In the genomic region with DNA sequence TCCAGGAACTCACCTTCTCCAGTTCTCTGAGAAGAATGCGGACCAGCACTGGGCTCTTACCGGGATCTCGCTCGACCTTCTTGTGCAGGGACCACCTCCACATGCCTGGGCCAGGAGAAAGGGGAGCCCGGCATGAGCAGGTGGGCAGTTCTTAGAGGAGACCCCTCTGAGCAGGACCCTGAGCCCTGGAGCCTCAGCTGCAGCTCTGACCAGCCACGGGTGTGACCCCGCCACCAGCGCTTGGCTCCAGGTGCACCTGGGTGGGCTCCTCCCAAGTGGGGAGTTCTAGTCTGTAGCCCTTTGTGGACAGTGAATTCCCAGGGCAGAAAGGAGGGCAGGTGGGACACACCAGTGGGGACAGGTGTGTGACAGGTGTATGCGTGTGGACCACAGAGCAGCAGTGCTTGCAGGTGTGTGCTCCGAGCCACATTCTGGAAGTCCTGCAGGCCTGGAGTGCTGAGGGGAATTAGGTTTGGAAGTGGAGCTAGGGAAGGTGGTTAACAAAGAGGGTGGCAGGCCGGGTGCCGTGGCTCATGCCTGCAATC, we compare ENCODE assay signal across 22 cellular contexts. TPM values are rescaled to one million over a fixed set of nuclear protein-coding genes. Genes with fewer than 3 reads are reported as not detected.
A peak's percentile ranks its signal among the peaks of the same experiment; 100 is the strongest.
DNase-seq lines count a peak whose midpoint lies in the region; ATAC-seq, FAIRE-seq and TF ChIP-seq lines count a peak whose summit lies in the region.
"Had no signal": no experiment of that assay in that cellular context is flagged by ENCODE, and none has a peak within 500 bp of the region (broad histone marks: within the 10 kb centered on the region; RNA-seq: fewer than 3 reads in every experiment).

No MANE protein-coding gene starts in this region.

- H4K8ac ChIP-seq in H1 (ENCODE audit: extremely low read depth, insufficient read depth, low read length), result no peak overlapping the region
- H4K8ac ChIP-seq in neuronal stem cell (ENCODE audit: low read depth, low read length), result no peak overlapping the region

- no peak overlapping the region for H3K4me3 Mint-ChIP-seq in GM23338
- H3K4me3 Mint-ChIP-seq in activated CD4-positive, alpha-beta memory T cell treated with anti-CD3 and anti-CD28 coated beads for 36 hours, result no peak overlapping the region
- H3K4me3 Mint-ChIP-seq: CD14-positive monocyte; CD8-positive, alpha-beta T cell; HFFc6 had no signal

- no peaks in the 10 kb centered on the region for H3F3A ChIP-seq in GM23338 (replicated peaks; ENCODE audit: low read depth)

- no peak for TF ChIP-seq POLR2A in H1 (IDR thresholded peaks at IDR 0.05; ENCODE audit: control extremely low read depth in 1 of 2, low read depth in 2 of 2, low read length in 2 of 2)

- H3K27ac Mint-ChIP-seq in GM23338, result no peak overlapping the region
- H3K27ac Mint-ChIP-seq in activated CD4-positive, alpha-beta memory T cell treated with anti-CD3 and anti-CD28 coated beads for 36 hours, result no peak overlapping the region
- H3K27ac Mint-ChIP-seq: CD8-positive, alpha-beta T cell; HFFc6 had no signal

- H2AFZ ChIP-seq in GM23338 (peak overlapping the region; percentile 74; the same call in 1 of the 2 replicates), H1 (ENCODE audit: low read length) (peak overlapping the region; percentile 52; the same call in 1 of the 2 replicates), neuronal stem cell (ENCODE audit: low read length) (no peak overlapping the region)

- no peaks in the 10 kb centered on the region for H3K9me3 ChIP-seq in H1 (ENCODE audit: insufficient read depth in 2 of 2, low read depth in 1 of 2, low read length in 1 of 2)
- no peaks in the 10 kb centered on the region for H3K9me3 ChIP-seq in neuronal stem cell (replicated peaks in 1 of 2; ENCODE audit: control insufficient read depth in 2 of 2, insufficient read depth in 1 of 2, low read depth in 1 of 2, low read length in 2 of 2)

- peak overlapping the region; percentile 35 for H4K91ac ChIP-seq in H1 (replicated peaks; ENCODE audit: insufficient read length, low read length)
- no peak overlapping the region for H4K91ac ChIP-seq in neuronal stem cell (ENCODE audit: low read depth, low read length, poor library complexity)

- POLR2A ChIA-PET in H1 (lab: Charles Lee; ENCODE audit: partially characterized antibody), result no interaction called here
- POLR2A ChIA-PET in activated CD4-positive, alpha-beta memory T cell treated with anti-CD3 and anti-CD28 coated beads for 36 hours (lab: Charles Lee), result no interaction called here

- H3K14ac ChIP-seq in H1 (ENCODE audit: insufficient read length), result no peak overlapping the region
- H3K14ac ChIP-seq in neuronal stem cell (ENCODE audit: low read length), result peak overlapping the region; percentile 77

- H2BK120ac ChIP-seq in H1 (replicated peaks; ENCODE audit: low read depth, low read length), result no peak overlapping the region
- no peak overlapping the region for H2BK120ac ChIP-seq in neuronal stem cell (ENCODE audit: low read depth, low read length)

- TF ChIP-seq CTCF in GM23338 (conservative IDR thresholded peaks at IDR 0.05; ENCODE audit: low read depth in 2 of 2), result no peak
- no peak for TF ChIP-seq CTCF in H1 (IDR thresholded peaks at IDR 0.05; ENCODE audit: control extremely low read depth in 1 of 3, insufficient read depth in 1 of 3, low read depth in 1 of 3, low read length in 3 of 3)

- H3K4ac ChIP-seq in H1 (replicated peaks; ENCODE audit: insufficient read length, low read depth, low read length), result no peak overlapping the region
- no peak overlapping the region for H3K4ac ChIP-seq in neuronal stem cell (ENCODE audit: low read length)

- H2BK5ac ChIP-seq in H1 (ENCODE audit: low read depth, low read length) (no peak overlapping the region), neuronal stem cell (ENCODE audit: low read length) (no peak overlapping the region)

- no peaks in the 10 kb centered on the region for H3K36me3 Mint-ChIP-seq in GM23338 (ENCODE audit: low read depth)
- H3K36me3 Mint-ChIP-seq in activated CD4-positive, alpha-beta memory T cell treated with anti-CD3 and anti-CD28 coated beads for 36 hours, result no peaks in the 10 kb centered on the region
- H3K36me3 Mint-ChIP-seq: CD8-positive, alpha-beta T cell had no signal

- H3K18ac ChIP-seq in H1 (ENCODE audit: extremely low read depth, low read length), result no peak overlapping the region
- no peak overlapping the region for H3K18ac ChIP-seq in neuronal stem cell (ENCODE audit: low read length)

- H2BK15ac ChIP-seq in H1 (ENCODE audit: low read length) (no peak overlapping the region), neuronal stem cell (ENCODE audit: low read length) (no peak overlapping the region)

- H4K20me1 ChIP-seq in GM23338 (replicated peaks; ENCODE audit: insufficient read depth) (no peaks in the 10 kb centered on the region), H1 (replicated peaks in 1 of 2; ENCODE audit: control insufficient read depth in 1 of 2, insufficient read depth in 2 of 2, low read length in 2 of 2) (no peaks in the 10 kb centered on the region)

- no peak for TF ChIP-seq RAD21 in H1 (IDR thresholded peaks at IDR 0.05 in 1 of 2, conservative IDR thresholded peaks at IDR 0.05 in 1 of 2; ENCODE audit: low read depth in 2 of 2, low read length in 2 of 2)

- no peak overlapping the region for H3K4me3 ChIP-seq in GM23338
- no peak overlapping the region for H3K4me3 ChIP-seq in H1 (ENCODE audit: extremely low read depth in 1 of 4, insufficient read depth in 2 of 4, low read depth in 3 of 4, low read length in 4 of 4)
- no peak overlapping the region for H3K4me3 ChIP-seq in neuronal stem cell (ENCODE audit: low read length in 2 of 2)

- intact Hi-C loops in activated CD4-positive, alpha-beta memory T cell treated with anti-CD3 and anti-CD28 coated beads for 36 hours (cut with micrococcal nuclease), result no loop called here

- H3K79me1 ChIP-seq in H1 (ENCODE audit: low read depth, low read length) (no peaks in the 10 kb centered on the region), neuronal stem cell (ENCODE audit: low read depth, low read length) (no peaks in the 10 kb centered on the region)

- H3K9me2 ChIP-seq in GM23338 (ENCODE audit: insufficient read depth), result no peaks in the 10 kb centered on the region

- no peak overlapping the region for H3K27ac ChIP-seq in GM23338 (ENCODE audit: low read depth)
- no peak overlapping the region; the same call in 1 of the 2 replicates for H3K27ac ChIP-seq in H1 (ENCODE audit: low read depth, low read length)
- no peak overlapping the region for H3K27ac ChIP-seq in neuronal stem cell (replicated peaks; ENCODE audit: low read length)

- H3K9ac ChIP-seq in H1 (replicated peaks in 1 of 4; ENCODE audit: extremely low read depth in 1 of 4, low read depth in 3 of 4, low read length in 3 of 4) (no peak overlapping the region), neuronal stem cell (ENCODE audit: low read depth, low read length, poor library complexity) (no peak overlapping the region)

- H3K23ac ChIP-seq in H1 (ENCODE audit: insufficient read length), result no peak overlapping the region
- no peak overlapping the region for H3K23ac ChIP-seq in neuronal stem cell (ENCODE audit: low read depth, low read length, poor library complexity)

- no peak overlapping the region for H3K4me2 ChIP-seq in GM23338
- no peak overlapping the region for H3K4me2 ChIP-seq in H1 (ENCODE audit: insufficient read depth in 1 of 2, low read depth in 2 of 2, low read length in 2 of 2)
- H3K4me2 ChIP-seq in neuronal stem cell (ENCODE audit: insufficient read depth, low read length, poor library complexity, severe bottlenecking), result no peak overlapping the region

- DNase-seq in AG20443 (ENCODE audit: low spot score) (peak; percentile 3), GM23338 (ENCODE audit: low spot score) (no peak), H1 (ENCODE audit: low read depth in 1 of 2, low spot score in 2 of 2) (peak in 1 of 2 experiments; percentile 39), neuronal stem cell (ENCODE audit: low spot score) (no peak), AG08396 (ENCODE audit: low spot score) (no peak), NCI-H2171 treated with DMSO at 0.1 percent for 48 hours (lab: John Stamatoyannopoulos, UW) (no peak)
- DNase-seq in activated CD4-positive, alpha-beta memory T cell treated with anti-CD3 and anti-CD28 coated beads for 36 hours, result no peak
- DNase-seq: COR-L47, DMS153, DMS79 treated with DMSO at 0.1 percent for 48 hours, EL, HCEC 1CT, HFFc6 had no signal

- H2BK12ac ChIP-seq in H1 (ENCODE audit: low read depth, low read length) (no peak overlapping the region), neuronal stem cell (ENCODE audit: low read length) (peak overlapping the region; percentile 46)

- peaks cover 13% of the 10 kb centered on the region for H3K4me1 Mint-ChIP-seq in GM23338
- no peaks in the 10 kb centered on the region for H3K4me1 Mint-ChIP-seq in activated CD4-positive, alpha-beta memory T cell treated with anti-CD3 and anti-CD28 coated beads for 36 hours (ENCODE audit: low read depth)

- no peak for FAIRE-seq in H1 (lab: Jason Lieb, UNC)
- FAIRE-seq: A204.1, D721Med, G401.6, GM12891 had no signal

- no peak overlapping the region for H3K56ac ChIP-seq in H1 (replicated peaks; ENCODE audit: insufficient read length, low read depth, low read length)

- H3K4me1 ChIP-seq in GM23338 (ENCODE audit: insufficient read depth), result no peaks in the 10 kb centered on the region; the same call in 1 of the 2 replicates
- peaks cover 0 to 5% (median 2%) of the 10 kb centered on the region in 4 experiments; a peak in 5 of 7 replicates for H3K4me1 ChIP-seq in H1 (replicated peaks in 1 of 4; ENCODE audit: control insufficient read depth in 3 of 4, insufficient read depth in 4 of 4, low read length in 3 of 4)
- peaks cover 0 to 3% of the 10 kb centered on the region in 2 donors for H3K4me1 ChIP-seq in neuronal stem cell (ENCODE audit: control insufficient read depth in 2 of 2, insufficient read depth in 1 of 2, low read depth in 1 of 2, low read length in 2 of 2)

- no peak for TF ChIP-seq EP300 in H1 (IDR thresholded peaks at IDR 0.05; ENCODE audit: borderline replicate concordance in 1 of 2, low read depth in 2 of 2, low read length in 2 of 2)

- WGBS in H1 (ENCODE audit: extremely low coverage in 1 of 2, insufficient coverage in 1 of 2, insufficient read length in 1 of 2, insufficient replicate concordance in 2 of 2, low coverage in 1 of 2, low lambda C conversion rate in 2 of 2, missing lambda C conversion rate in 1 of 2), 2 experiments, result 94% methylated on average over 12 of the region's 12 CpGs; no CpG with 5 or more reads in 1 of the 2 experiments
- no CpG with 5 or more reads among the region's 12 CpGs for WGBS in neuronal stem cell (ENCODE audit: extremely low coverage in 2 of 2, insufficient read length in 2 of 2, insufficient replicate concordance in 1 of 2), 2 donors

- H2AK5ac ChIP-seq in H1 (ENCODE audit: low read depth, low read length) (no peak overlapping the region), neuronal stem cell (ENCODE audit: low read depth, low read length) (peak overlapping the region; percentile 62)

- peaks cover 7% of the 10 kb centered on the region for H3K27me3 Mint-ChIP-seq in GM23338 (ENCODE audit: insufficient read depth, low read depth, poor library complexity)
- H3K27me3 Mint-ChIP-seq in activated CD4-positive, alpha-beta memory T cell treated with anti-CD3 and anti-CD28 coated beads for 36 hours, result no peaks in the 10 kb centered on the region

- ATAC-seq in GM23338 (no peak), HG03196 (IDR thresholded peaks at IDR 0.05; ENCODE audit: unreplicated experiment) (no peak)
- ATAC-seq: CD8-positive, alpha-beta T cell had no signal

- H3K79me2 ChIP-seq in GM23338 (replicated peaks; ENCODE audit: insufficient read depth) (no peaks in the 10 kb centered on the region), H1 (ENCODE audit: control insufficient read depth in 1 of 2, insufficient read depth in 2 of 2, low read length in 2 of 2) (no peaks in the 10 kb centered on the region)

- H4K5ac ChIP-seq in H1 (ENCODE audit: insufficient read length, low read depth, low read length), result no peak overlapping the region

- peaks cover 3% of the 10 kb centered on the region; the same call in 1 of the 3 replicates for H3K9me3 Mint-ChIP-seq in GM23338
- no peaks in the 10 kb centered on the region for H3K9me3 Mint-ChIP-seq in activated CD4-positive, alpha-beta memory T cell treated with anti-CD3 and anti-CD28 coated beads for 36 hours
- H3K9me3 Mint-ChIP-seq: CD8-positive, alpha-beta T cell had no signal

- no peaks in the 10 kb centered on the region; the same call in 1 of the 2 replicates for H3K36me3 ChIP-seq in GM23338 (ENCODE audit: insufficient read depth)
- no peaks in the 10 kb centered on the region for H3K36me3 ChIP-seq in H1 (ENCODE audit: control insufficient read depth in 2 of 4, insufficient read depth in 4 of 4, low read length in 3 of 4)
- H3K36me3 ChIP-seq in neuronal stem cell (replicated peaks in 1 of 2; ENCODE audit: control insufficient read depth in 2 of 2, insufficient read depth in 2 of 2, low read length in 2 of 2), result no peaks in the 10 kb centered on the region

- CTCF ChIA-PET in H1 (lab: Charles Lee; ENCODE audit: partially characterized antibody), result interaction anchor here (1.0 to 1.7 kb wide), 3 partner anchors 56 to 159 kb away, joined by 3 to 4 read pairs (median 4); no protein-coding TSS in a partner anchor
- CTCF ChIA-PET in activated CD4-positive, alpha-beta memory T cell treated with anti-CD3 and anti-CD28 coated beads for 36 hours (lab: Charles Lee), result no interaction called here

- H2BK20ac ChIP-seq in H1 (ENCODE audit: low read length), result no peak overlapping the region

- H3K27me3 ChIP-seq in GM23338 (ENCODE audit: insufficient read depth) (no peaks in the 10 kb centered on the region), H1 (replicated peaks in 1 of 4; ENCODE audit: control insufficient read depth in 3 of 4, extremely low read depth in 1 of 4, insufficient read depth in 3 of 4, low read length in 3 of 4) (no peaks in the 10 kb centered on the region), neuronal stem cell (ENCODE audit: control insufficient read depth in 3 of 3, insufficient read depth in 3 of 3, low read depth in 1 of 3, low read length in 3 of 3) (no peaks in the 10 kb centered on the region)

- no peaks in the 10 kb centered on the region for H3K23me2 ChIP-seq in H1 (ENCODE audit: low read depth, low read length)

RNA-seq across cellular contexts. Expression of gene PIK3R6, which starts 28.9 kb away (rescaled TPM):
- total RNA-seq in GM23338 (2014; rRNA removed; shearing (Covaris generic)), result 0.24 TPM in 1 of 2 replicates, not detected in the other
- 0.11 and 0.14 TPM in 2 replicates for polyA plus RNA-seq in GM23338 (2016; fragmentation: Nextera tagmentation; extraction: Ambion mirVana)
- 0.23 and 0.24 TPM in 2 replicates for total RNA-seq in H1 (2021; fragmentation: NEBNext Ultra II Directional; extraction: Animal tissue kit (Norgen Biotek cat#: 25700))
- polyA plus RNA-seq in H1 (2011; rRNA removed), result 0.72 and 1.2 TPM in 2 replicates
- 0.80 TPM for polyA plus RNA-seq in H1 (2011; cell fraction: cytosol; rRNA removed)
- polyA plus RNA-seq in H1 (2011; cell fraction: nucleus; rRNA removed), result 0.93 TPM
- polyA plus RNA-seq in H1 (2012, experiment 1 of 2), result 0.29 to 1.2 TPM (median 0.74 TPM) in 4 replicates
- 0.31 TPM for polyA plus RNA-seq in H1 (2012, experiment 2 of 2)
- polyA plus RNA-seq in H1 (2013, experiment 1 of 2), result 0.04 TPM
- 0.04 TPM for polyA plus RNA-seq in H1 (2013, experiment 2 of 2)
- 0.73 and 1.6 TPM in 2 replicates for polyA minus RNA-seq in H1 (2011; rRNA and poly(A)+ RNA removed)
- polyA minus RNA-seq in H1 (2011; cell fraction: cytosol; rRNA and poly(A)+ RNA removed), result not detected
- 1.00 TPM for polyA minus RNA-seq in H1 (2011; cell fraction: nucleus; rRNA and poly(A)+ RNA removed)
- polyA plus RNA-seq in neuronal stem cell (2013, experiment 1 of 2), result not detected
- not detected for polyA plus RNA-seq in neuronal stem cell (2013, experiment 2 of 2)
- under 1 TPM; 0.63 to 0.71 TPM for total RNA-seq in activated CD4-positive, alpha-beta memory T cell treated with anti-CD3 and anti-CD28 coated beads for 36 hours
- total RNA-seq: H4, HFFc6 had no signal
- polyA plus RNA-seq: BJ had no signal

RNA-seq across cellular contexts. Expression of gene MFSD6L, which starts 39.5 kb away (rescaled TPM):
- 1.9 and 2.8 TPM in 2 replicates for total RNA-seq in GM23338 (2014; rRNA removed; shearing (Covaris generic))
- polyA plus RNA-seq in GM23338 (2016; fragmentation: Nextera tagmentation; extraction: Ambion mirVana) (0.52 and 1.4 TPM in 2 replicates), H1 (2011; rRNA removed) (2.7 and 3.5 TPM in 2 replicates)
- total RNA-seq in H1 (2021; fragmentation: NEBNext Ultra II Directional; extraction: Animal tissue kit (Norgen Biotek cat#: 25700)), result 2.6 and 2.8 TPM in 2 replicates
- 3.2 TPM for polyA plus RNA-seq in H1 (2011; cell fraction: cytosol; rRNA removed)
- 3.5 TPM for polyA plus RNA-seq in H1 (2011; cell fraction: nucleus; rRNA removed)
- polyA plus RNA-seq in H1 (2012, experiment 1 of 2), result 1.8 to 3.3 TPM (median 3.0 TPM) in 4 replicates
- 2.3 TPM for polyA plus RNA-seq in H1 (2012, experiment 2 of 2)
- 2.5 TPM for polyA plus RNA-seq in H1 (2013, experiment 1 of 2)
- 2.2 TPM for polyA plus RNA-seq in H1 (2013, experiment 2 of 2)
- 2.8 and 3.6 TPM in 2 replicates for polyA minus RNA-seq in H1 (2011; rRNA and poly(A)+ RNA removed)
- polyA minus RNA-seq in H1 (2011; cell fraction: cytosol; rRNA and poly(A)+ RNA removed), result 2.3 TPM
- 4.0 TPM for polyA minus RNA-seq in H1 (2011; cell fraction: nucleus; rRNA and poly(A)+ RNA removed)
- polyA plus RNA-seq in neuronal stem cell (2013, experiment 1 of 2), result not detected
- polyA plus RNA-seq in neuronal stem cell (2013, experiment 2 of 2), result not detected
- not detected for total RNA-seq in activated CD4-positive, alpha-beta memory T cell treated with anti-CD3 and anti-CD28 coated beads for 36 hours
- total RNA-seq: CD8-positive, alpha-beta T cell; H4; HFFc6 had no signal
- polyA plus RNA-seq: BJ had no signal
